ENCODE assay signal across 8 cellular contexts in the genomic region with DNA sequence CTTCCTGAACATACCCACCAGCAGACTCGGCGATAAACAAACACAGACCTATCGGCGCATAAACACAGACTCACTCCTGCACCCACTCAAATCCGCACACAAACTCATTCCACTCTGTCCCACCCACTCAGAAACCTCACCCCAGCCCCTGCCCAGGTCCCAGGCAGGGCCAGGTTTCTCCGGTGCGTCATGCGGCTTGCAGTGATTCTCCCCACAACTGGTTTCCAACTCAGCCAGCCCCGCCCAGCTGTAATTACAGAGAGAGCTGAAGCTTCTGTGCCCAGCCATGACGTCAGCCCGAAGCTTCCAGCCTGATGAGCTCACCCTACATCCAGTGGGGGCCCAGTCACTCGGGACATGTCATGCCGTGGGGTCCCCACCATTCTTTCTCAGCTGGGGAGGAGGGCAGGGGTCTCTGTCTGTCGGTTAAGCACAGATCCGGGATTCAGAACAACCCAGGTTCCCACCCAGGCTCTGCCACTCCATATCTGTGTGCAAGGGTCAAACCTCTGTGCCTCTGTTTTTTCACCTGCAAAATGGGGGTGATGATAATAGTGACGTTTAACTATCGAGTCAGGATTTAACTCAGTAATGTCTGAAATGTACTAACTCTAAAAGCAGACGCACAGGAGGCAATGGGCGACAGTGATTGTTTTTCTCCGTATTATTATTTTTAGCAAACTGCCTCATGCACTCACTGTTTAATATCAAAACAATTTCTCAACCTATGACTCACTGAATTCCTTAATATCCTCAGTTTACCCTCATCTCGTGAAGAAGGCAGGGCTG. TPM values are rescaled to one million over a fixed set of nuclear protein-coding genes. Genes with fewer than 3 reads are reported as not detected.
DNase-seq lines count a peak whose midpoint lies in the region; ATAC-seq, FAIRE-seq and TF ChIP-seq lines count a peak whose summit lies in the region.

No MANE protein-coding gene starts in this region.

- ATAC-seq in HG03520 (IDR thresholded peaks at IDR 0.05; ENCODE audit: unreplicated experiment) (no peak), GM18907 (IDR thresholded peaks at IDR 0.05; ENCODE audit: unreplicated experiment) (no peak)

- no peaks in the 10 kb centered on the region for H3K36me3 Mint-ChIP-seq in brain

- H4K20me1 ChIP-seq in keratinocyte (ENCODE audit: control insufficient read depth, extremely low read depth, insufficient read depth, low read length): no peaks in the 10 kb centered on the region

- H3K4me1 ChIP-seq in keratinocyte (ENCODE audit: control insufficient read depth, extremely low read depth, insufficient read depth, low read length): peaks cover 28% of the 10 kb centered on the region

- FAIRE-seq in keratinocyte (lab: Jason Lieb, UNC): no peak

- peak overlapping the region; percentile 66 for H3K9ac ChIP-seq in keratinocyte (ENCODE audit: control insufficient read depth, extremely low read depth, insufficient read depth, low read length)

- H3K9me1 ChIP-seq in keratinocyte (ENCODE audit: control insufficient read depth, extremely low read depth, insufficient read depth, low read length): no peaks in the 10 kb centered on the region

- peak overlapping the region in 4 of 5 experiments; percentile 34 to 61 (median 54) for H3K4me3 Mint-ChIP-seq in brain

- peaks cover 0 to 3% (median 0%) of the 10 kb centered on the region in 5 experiments for H3K9me3 Mint-ChIP-seq in brain

- H3K27ac ChIP-seq in keratinocyte (ENCODE audit: control insufficient read depth, insufficient read depth, low read length): peak overlapping the region; percentile 19
- no peak overlapping the region for H3K27ac ChIP-seq in substantia nigra (ENCODE audit: low read depth, low read length, poor library complexity, severe bottlenecking)

- dilution Hi-C loops in keratinocyte (cut with MboI; ENCODE audit: extremely low pct_ligation_motif_present, low sequenced_read_pairs): no loop called here

- TF ChIP-seq CTCF in AG10803 (conservative IDR thresholded peaks at IDR 0.05; ENCODE audit: low read length) (no peak), brain (conservative IDR thresholded peaks at IDR 0.05) (no peak), keratinocyte (optimal IDR thresholded peaks at IDR 0.05 in 1 of 3, IDR thresholded peaks at IDR 0.05 in 1 of 3, conservative IDR thresholded peaks at IDR 0.05 in 1 of 3; ENCODE audit: extremely low read depth in 1 of 3, insufficient read depth in 2 of 3, low read length in 3 of 3) (no peak)

- H3K36me3 ChIP-seq in MG63 (peaks cover 14% of the 10 kb centered on the region), keratinocyte (ENCODE audit: control insufficient read depth in 2 of 2, extremely low read depth in 1 of 2, insufficient read depth in 2 of 2, low read length in 2 of 2) (no peaks in the 10 kb centered on the region)

- H3K9me3 ChIP-seq in MG63 (no peaks in the 10 kb centered on the region), keratinocyte (ENCODE audit: control insufficient read depth, low read depth, low read length) (no peaks in the 10 kb centered on the region)

- peaks cover 46% of the 10 kb centered on the region for H3K4me1 Mint-ChIP-seq in brain

- peak overlapping the region in 3 of 5 experiments; percentile 70 to 94 (median 77) for H3K27ac Mint-ChIP-seq in brain

- no peaks in the 10 kb centered on the region for H3K79me2 ChIP-seq in keratinocyte (ENCODE audit: control insufficient read depth, insufficient read depth, low read length)

- peak overlapping the region; percentile 45 for H3K4me3 ChIP-seq in AG10803 (ENCODE audit: low read length)
- H3K4me3 ChIP-seq in MG63: peak overlapping the region; percentile 17; the same call in 1 of the 2 replicates
- H3K4me3 ChIP-seq in keratinocyte (ENCODE audit: control insufficient read depth in 2 of 3, extremely low read depth in 1 of 3, insufficient read depth in 2 of 3, low read depth in 1 of 3, low read length in 3 of 3): peak overlapping the region in 1 of 3 experiments; percentile 25

- H2AFZ ChIP-seq in keratinocyte (ENCODE audit: control insufficient read depth, low read length): peak overlapping the region; percentile 72

- H3K27me3 Mint-ChIP-seq in brain: peaks cover 24% of the 10 kb centered on the region

- H3K27me3 ChIP-seq in MG63: no peaks in the 10 kb centered on the region
- no peaks in the 10 kb centered on the region for H3K27me3 ChIP-seq in keratinocyte (ENCODE audit: control insufficient read depth, extremely low read depth, insufficient read depth, low read length)

- DNase-seq in AG10803 (ENCODE audit: low read depth): peak; percentile 86
- peak; percentile 93 for DNase-seq in MG63
- DNase-seq in keratinocyte (ENCODE audit: low read depth, low spot score): peak; percentile 45
- peak in 32 of 49 donors; percentile 5 to 71 (median 32) for DNase-seq in substantia nigra (lab: John Stamatoyannopoulos, UW)
- no peak for DNase-seq in MV-4-11 (lab: John Stamatoyannopoulos, UW)

- peak overlapping the region; percentile 69 for H3K4me2 ChIP-seq in keratinocyte (ENCODE audit: control insufficient read depth, extremely low read depth, insufficient read depth, low read depth, low read length)

RNA-seq across cellular contexts. Expression of a gene that starts 2.3 kb away (rescaled TPM):
- total RNA-seq in MG63 (2014; rRNA removed; shearing (Covaris generic); ENCODE audit: low replicate concordance): 18.2 and 22.3 TPM in 2 replicates
- polyA plus RNA-seq in brain (ENCODE audit: insufficient read depth, low read depth, low replicate concordance) (70.7 TPM), keratinocyte (2.5 to 7.4 TPM (median 3.0 TPM) in 3 replicates)
- 52.8 TPM for polyA plus RNA-seq in keratinocyte (2011; ENCODE audit: low read depth)
- 6.3 and 11.7 TPM in 2 replicates for polyA plus RNA-seq in keratinocyte (2011; cell fraction: cytosol; rRNA removed)
- 11.5 and 12.3 TPM in 2 replicates for polyA plus RNA-seq in keratinocyte (2011; cell fraction: nucleus; rRNA removed)
- 1.0 and 191 TPM in 2 replicates for polyA plus RNA-seq in keratinocyte (2012; ENCODE audit: low replicate concordance)
- 0.98 to 6.1 TPM (median 1.9 TPM) in 3 replicates for polyA minus RNA-seq in keratinocyte
- polyA minus RNA-seq in keratinocyte (2011; cell fraction: cytosol; rRNA and poly(A)+ RNA removed): 6.9 TPM
- polyA minus RNA-seq in keratinocyte (2011; cell fraction: nucleus; rRNA and poly(A)+ RNA removed): 8.9 and 9.1 TPM in 2 replicates
